21 cellular contexts compared by ENCODE assay signal in the genomic region with DNA sequence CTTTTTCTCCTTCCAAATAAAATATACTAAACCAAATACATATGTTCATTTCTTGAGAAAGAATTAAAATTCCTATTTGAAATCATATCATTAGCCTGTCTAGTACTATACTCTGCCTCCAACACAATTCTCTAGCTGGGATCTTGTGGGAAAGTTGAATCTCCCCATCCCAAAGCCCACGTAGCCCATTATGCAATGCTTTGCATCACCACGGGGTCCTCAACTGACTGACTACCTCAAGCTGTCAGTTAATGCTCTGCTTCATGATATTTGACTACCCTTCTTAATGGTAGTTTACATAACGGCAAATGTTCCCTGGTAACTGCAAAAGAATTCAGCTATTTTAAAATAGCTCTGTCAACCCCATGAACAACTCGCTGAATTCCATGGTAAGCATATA. TPM values are rescaled to one million over a fixed set of nuclear protein-coding genes. Genes with fewer than 3 reads are reported as not detected.
A peak's percentile ranks its signal among the peaks of the same experiment; 100 is the strongest.
DNase-seq lines count a peak whose midpoint lies in the region; TF ChIP-seq lines count a peak whose summit lies in the region.
"Had no signal": no experiment of that assay in that cellular context is flagged by ENCODE, and none has a peak within 500 bp of the region (broad histone marks: within the 10 kb centered on the region; RNA-seq: fewer than 3 reads in every experiment).

No MANE protein-coding gene starts in this region.

- no peaks in the 10 kb centered on the region for H3K9me3 ChIP-seq in Karpas-422 (ENCODE audit: low read length)
- H3K9me3 ChIP-seq: A549, Caco-2 had no signal

- H3K9me3 Mint-ChIP-seq in HFFc6, result no peaks in the 10 kb centered on the region
- H3K9me3 Mint-ChIP-seq: CD4-positive, alpha-beta T cell; CD8-positive, alpha-beta T cell had no signal

- H3K36me3 Mint-ChIP-seq in HFFc6 (ENCODE audit: low read depth), result no peaks in the 10 kb centered on the region
- H3K36me3 Mint-ChIP-seq: CD8-positive, alpha-beta T cell had no signal

- no peak overlapping the region for H3K27ac Mint-ChIP-seq in HFFc6
- H3K27ac Mint-ChIP-seq: B cell; CD4-positive, alpha-beta T cell; CD8-positive, alpha-beta T cell had no signal

- H3K9ac ChIP-seq in Karpas-422 (ENCODE audit: low read length), result no peak overlapping the region
- H3K9ac ChIP-seq: BLaER1 treated with 17β-estradiol and CSF1 and Interleukin-3, amounts not matched to agents 10 nM and 100 nM had no signal

- no peak overlapping the region for H3K4me3 ChIP-seq in Karpas-422 (ENCODE audit: low read length)
- H3K4me3 ChIP-seq: A549; BLaER1 treated with 17β-estradiol and CSF1 and Interleukin-3, amounts not matched to agents 10 nM and 100 nM; GM12878 had no signal

- no peaks in the 10 kb centered on the region for H3K9me2 ChIP-seq in Karpas-422 (replicated peaks; ENCODE audit: insufficient read depth, low read length)

- H3K79me2 ChIP-seq in Karpas-422 (ENCODE audit: low read length), result no peaks in the 10 kb centered on the region

- no peaks in the 10 kb centered on the region for H3K36me3 ChIP-seq in Karpas-422 (ENCODE audit: insufficient read depth, low read length)
- H3K36me3 ChIP-seq: BLaER1 treated with 17β-estradiol and CSF1 and Interleukin-3, amounts not matched to agents 10 nM and 100 nM had no signal

- H3K4me1 ChIP-seq in Karpas-422 (ENCODE audit: low read length), result peaks cover 9% of the 10 kb centered on the region
- H3K4me1 ChIP-seq: A549; BLaER1 treated with 17β-estradiol and CSF1 and Interleukin-3, amounts not matched to agents 10 nM and 100 nM; Caco-2 had no signal

- no peaks in the 10 kb centered on the region for H3K4me1 Mint-ChIP-seq in HFFc6 (ENCODE audit: low read depth)
- H3K4me1 Mint-ChIP-seq: B cell had no signal

- peaks cover 10% of the 10 kb centered on the region for H3K27me3 Mint-ChIP-seq in HFFc6 (ENCODE audit: insufficient read depth)

- no peak for TF ChIP-seq CTCF in HFFc6 (IDR thresholded peaks at IDR 0.05)

- H3K4me2 ChIP-seq in Karpas-422 (ENCODE audit: low read depth, low read length, poor library complexity, severe bottlenecking), result peak overlapping the region; percentile 15
- H3K4me2 ChIP-seq: A549; BLaER1 treated with 17β-estradiol and CSF1 and Interleukin-3, amounts not matched to agents 10 nM and 100 nM had no signal

- no peak for DNase-seq in Karpas-422
- peak; percentile 60 for DNase-seq in NCI-H526 treated with DMSO at 0.1 percent for 48 hours (lab: John Stamatoyannopoulos, UW)
- DNase-seq in putamen (ENCODE audit: low spot score), result peak; percentile 76
- no peak for DNase-seq in retina
- no peak for DNase-seq in HFFc6
- DNase-seq in stimulated activated CD4-positive, alpha-beta T cell treated with anti-CD3 and anti-CD28 coated beads, Interleukin-1b, Interleukin-23, amount 100 ng/mL, for 48 hours, result no peak
- DNase-seq: AML-193; Caco-2; Calu3; CD4-positive, alpha-beta T cell; CD8-positive, alpha-beta T cell; DMS79; DND-41; EL; GDM1 had no signal

- H4K20me1 ChIP-seq in Karpas-422 (ENCODE audit: insufficient read depth, low read depth, low read length), result no peaks in the 10 kb centered on the region
- H4K20me1 ChIP-seq: BLaER1 treated with 17β-estradiol and CSF1 and Interleukin-3, amounts not matched to agents 10 nM and 100 nM had no signal

- no peak overlapping the region for H3K27ac ChIP-seq in Karpas-422 (ENCODE audit: low read length)
- H3K27ac ChIP-seq: 22Rv1; A549; BLaER1 treated with 17β-estradiol and CSF1 and Interleukin-3, amounts not matched to agents 10 nM and 100 nM; C4-2B had no signal

- H2AFZ ChIP-seq in Karpas-422 (ENCODE audit: low read length), result no peak overlapping the region

- no peaks in the 10 kb centered on the region for H3K27me3 ChIP-seq in Karpas-422 (ENCODE audit: low read length)
- H3K27me3 ChIP-seq: BLaER1 treated with 17β-estradiol and CSF1 and Interleukin-3, amounts not matched to agents 10 nM and 100 nM had no signal

- no peak overlapping the region for H3K4me3 Mint-ChIP-seq in HFFc6
- H3K4me3 Mint-ChIP-seq: B cell; CD4-positive, alpha-beta T cell; CD8-positive, alpha-beta T cell had no signal

RNA-seq across cellular contexts. Expression of gene PALS2, which starts 23.3 kb away (rescaled TPM):
- 6.3 and 6.9 TPM in 2 replicates for total RNA-seq in Karpas-422 (2014; rRNA removed; shearing (Covaris generic); ENCODE audit: low replicate concordance)
- total RNA-seq in HFFc6 (2021; fragmentation: NEBNext Ultra II Directional; extraction: Animal tissue kit (Norgen Biotek cat#: 25700)), result 10 to 100 TPM; 13.8 to 28.5 (median 20.1) TPM

Comparison
In these comparisons a context has a peak if more than half of its experiments do, and no peak if none do; other contexts are left out.
1. DNase-seq: peak in NCI-H526 treated with DMSO at 0.1 percent for 48 hours (single experiment) and putamen (single experiment); none in Karpas-422 (single experiment), retina (single experiment), HFFc6 (single experiment) and stimulated activated CD4-positive, alpha-beta T cell treated with anti-CD3 and anti-CD28 coated beads, Interleukin-1b, Interleukin-23, amount 100 ng/mL, for 48 hours (single experiment).